In the genomic region with DNA sequence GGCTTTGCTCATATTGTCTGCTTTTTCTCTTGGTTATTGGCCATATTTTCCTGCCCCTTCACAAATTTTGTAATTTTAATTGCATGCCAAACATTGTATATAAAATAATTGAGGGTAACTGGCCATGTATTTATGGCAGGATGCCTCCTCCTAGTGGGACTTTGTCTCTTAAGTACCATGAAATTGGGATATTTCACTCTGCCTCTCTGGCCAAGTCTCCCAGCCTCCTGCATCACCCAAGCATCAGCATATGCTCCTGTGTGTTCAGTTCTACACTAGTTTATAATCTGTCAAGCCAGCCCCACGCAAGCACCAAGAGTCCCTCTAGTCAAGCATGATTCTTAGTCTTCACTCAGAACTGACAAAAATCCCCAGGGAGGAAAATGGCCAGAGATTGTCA, we compare ENCODE assay signal across 25 cellular contexts.
"Had no signal": no experiment of that assay in that cellular context is flagged by ENCODE, and none has a peak within 500 bp of the region (broad histone marks: within the 10 kb centered on the region; RNA-seq: fewer than 3 reads in every experiment).

No MANE protein-coding gene starts in this region.

- DNase-seq: dermis blood vessel endothelial cell; effector memory CD4-positive, alpha-beta T cell; foreskin keratinocyte; heart left ventricle; kidney; natural killer cell; occipital lobe; ovary; posterior cingulate gyrus; psoas muscle; right cardiac atrium; sigmoid colon; stimulated activated CD4-positive, alpha-beta T cell treated with anti-CD3 and anti-CD28 coated beads, Interleukin-2, amount 100 ng/mL, for 24 hours; stimulated activated CD4-positive, alpha-beta T cell treated with anti-CD3 and anti-CD28 coated beads, Interleukin-4, amount 100 ng/mL, for 24 hours; stimulated activated naive CD4-positive, alpha-beta T cell treated with Interleukin-2 at 50 U/mL for 16 hours; stomach; thyroid gland; trophoblast cell had no signal

- H3K4me2 ChIP-seq: hepatocyte had no signal

- H2AFZ ChIP-seq: hepatocyte had no signal

- H3K9me3 ChIP-seq: esophagus muscularis mucosa, gastroesophageal sphincter, heart left ventricle, ovary, psoas muscle, sigmoid colon, stomach, thyroid gland had no signal

- H3K9me3 Mint-ChIP-seq: memory B cell; natural killer cell; stimulated activated effector memory CD8-positive, alpha-beta T cell treated with anti-CD3 and anti-CD28 coated beads, Interleukin-12 subunit alpha, Interleukin-12 subunit beta, amount 100 ng/mL, for 72 hours had no signal

- ATAC-seq: foreskin keratinocyte; gastroesophageal sphincter; left lobe of liver; natural killer cell; psoas muscle; right cardiac atrium; stimulated activated effector memory CD8-positive, alpha-beta T cell treated with anti-CD3 and anti-CD28 coated beads, Interleukin-12 subunit alpha, Interleukin-12 subunit beta, amount 100 ng/mL, for 72 hours had no signal

- H3K27me3 ChIP-seq: esophagus muscularis mucosa, foreskin keratinocyte, gastroesophageal sphincter, heart left ventricle, hepatocyte, ovary, sigmoid colon, stomach, thyroid gland had no signal

- H3K4me1 ChIP-seq: psoas muscle had no signal

- H3K4me3 Mint-ChIP-seq: memory B cell; natural killer cell; stimulated activated effector memory CD8-positive, alpha-beta T cell treated with anti-CD3 and anti-CD28 coated beads, Interleukin-12 subunit alpha, Interleukin-12 subunit beta, amount 100 ng/mL, for 72 hours had no signal

- H3K79me2 ChIP-seq: hepatocyte had no signal

- H3K36me3 Mint-ChIP-seq: memory B cell; natural killer cell; stimulated activated effector memory CD8-positive, alpha-beta T cell treated with anti-CD3 and anti-CD28 coated beads, Interleukin-12 subunit alpha, Interleukin-12 subunit beta, amount 100 ng/mL, for 72 hours had no signal

- H3K4me1 Mint-ChIP-seq: memory B cell, natural killer cell had no signal

- H3K4me3 ChIP-seq: esophagus muscularis mucosa, gastroesophageal sphincter, heart left ventricle, hepatocyte, lung, ovary, psoas muscle, sigmoid colon, stomach, thyroid gland had no signal

- H3K36me3 ChIP-seq: esophagus muscularis mucosa, gastroesophageal sphincter, heart left ventricle, ovary, sigmoid colon, stomach, thyroid gland had no signal

- H3K27ac Mint-ChIP-seq: memory B cell; natural killer cell; stimulated activated effector memory CD8-positive, alpha-beta T cell treated with anti-CD3 and anti-CD28 coated beads, Interleukin-12 subunit alpha, Interleukin-12 subunit beta, amount 100 ng/mL, for 72 hours had no signal

- H3K27ac ChIP-seq: esophagus muscularis mucosa, foreskin keratinocyte, gastroesophageal sphincter, heart left ventricle, hepatocyte, ovary, psoas muscle, sigmoid colon, stomach, thyroid gland had no signal
